In genomic region chr10:121911421-121911697, GRCh38 we compare ENCODE assay signal across 26 cellular contexts. TPM values are rescaled to one million over a fixed set of nuclear protein-coding genes. Genes with fewer than 3 reads are reported as not detected.
A peak's percentile ranks its signal among the peaks of the same experiment; 100 is the strongest.
DNase-seq lines count a peak whose midpoint lies in the region; ATAC-seq, FAIRE-seq and TF ChIP-seq lines count a peak whose summit lies in the region.
"Had no signal": no experiment of that assay in that cellular context is flagged by ENCODE, and none has a peak within 500 bp of the region (broad histone marks: within the 10 kb centered on the region; RNA-seq: fewer than 3 reads in every experiment).

No MANE protein-coding gene starts in this region.

- no peak for DNase-seq in activated T-cell treated with anti-CD3 and anti-CD28 coated beads, Interleukin-2, amount 50 U/mL, for 72 hours
- no peak for DNase-seq in activated T-cell treated with anti-CD3 and anti-CD28 coated beads, Interleukin-2, amount 50 U/mL, for 1 hour
- DNase-seq in GM12878 (ENCODE audit: low read depth, low spot score), result no peak
- DNase-seq in right cardiac atrium, result no peak
- DNase-seq in type B pancreatic cell (ENCODE audit: extremely low spot score, unreplicated experiment), result peak; percentile 13
- no peak for DNase-seq in left lung
- no peak for DNase-seq in LoVo (ENCODE audit: low spot score)
- DNase-seq: activated CD4-positive, alpha-beta memory T cell treated with anti-CD3 and anti-CD28 coated beads for 36 hours; activated CD8-positive, alpha-beta memory T cell treated with anti-CD3 and anti-CD28 coated beads, Interleukin-2, amount 50 U/mL, for 4 hours; activated effector memory CD4-positive, alpha-beta T cell treated with anti-CD3 and anti-CD28 coated beads, Interleukin-2, amount 50 U/mL, for 16 hours; activated naive CD8-positive, alpha-beta T cell treated with anti-CD3 and anti-CD28 coated beads, Interleukin-2, amount 10 ng/mL, durations not matched to agents 7 days and 5 days; DMS153; glutamatergic neuron; H9; NCI-H1417; NCI-H2081 treated with DMSO at 0.1 percent for 48 hours; NCI-H446 treated with DMSO at 0.1 percent for 48 hours; posterior cingulate gyrus; stimulated activated CD4-positive, alpha-beta T cell treated with anti-CD3 and anti-CD28 coated beads, Interleukin-4, amount 100 ng/mL, for 4 hours; stimulated activated naive CD4-positive, alpha-beta T cell; T-helper 17 cell had no signal

- peaks cover 4 to 6% of the 10 kb centered on the region in 2 donors for H3K36me3 Mint-ChIP-seq in activated T-cell treated with anti-CD3 and anti-CD28 coated beads, Interleukin-2, amount 50 U/mL, for 72 hours (ENCODE audit: insufficient read depth in 2 of 2)
- peaks cover 25% of the 10 kb centered on the region for H3K36me3 Mint-ChIP-seq in type B pancreatic cell

- H3K9me3 ChIP-seq in GM12878 (replicated peaks; ENCODE audit: control insufficient read depth, insufficient read depth, low read length) (no peaks in the 10 kb centered on the region), right cardiac atrium (ENCODE audit: control insufficient read depth, low read length) (no peaks in the 10 kb centered on the region), left lung (no peaks in the 10 kb centered on the region)
- H3K9me3 ChIP-seq: thoracic aorta had no signal

- CTCF ChIA-PET in GM12878 (lab: Yijun Ruan, JAX), result interaction anchor here (0.6 to 1.9 kb wide), 3 partner anchors 11 to 25 kb away, joined by 3 to 8 read pairs (median 3); no protein-coding TSS in a partner anchor

- H3K4me3 ChIP-seq in GM12878, result no peak overlapping the region
- H3K4me3 ChIP-seq in right cardiac atrium (ENCODE audit: low read length), result no peak overlapping the region
- no peak overlapping the region for H3K4me3 ChIP-seq in left lung
- H3K4me3 ChIP-seq: thoracic aorta had no signal

- no peak for TF ChIP-seq RAD21 in GM12878 (IDR thresholded peaks at IDR 0.05; ENCODE audit: insufficient read depth, low read depth, low read length)

- no peak for TF ChIP-seq CTCF in GM12878 (IDR thresholded peaks at IDR 0.05 in 2 of 3, conservative IDR thresholded peaks at IDR 0.05 in 1 of 3; ENCODE audit: control insufficient read depth in 2 of 3, extremely low read depth in 1 of 3, insufficient read depth in 1 of 3, low read depth in 3 of 3, low read length in 3 of 3)
- no peak for TF ChIP-seq CTCF in type B pancreatic cell (conservative IDR thresholded peaks at IDR 0.05)
- no peak for TF ChIP-seq CTCF in left lung (IDR thresholded peaks at IDR 0.05)

- ATAC-seq in activated T-cell treated with anti-CD3 and anti-CD28 coated beads, Interleukin-2, amount 50 U/mL, for 72 hours (replicated peaks in 1 of 2), result peak; percentile 24 to 38
- ATAC-seq in GM12878, result peak; percentile 47
- peak in 1 of 2 donors; percentile 54 for ATAC-seq in right cardiac atrium
- ATAC-seq in GM18861 (IDR thresholded peaks at IDR 0.05; ENCODE audit: unreplicated experiment), result no peak
- ATAC-seq in left lung, result no peak
- ATAC-seq: sciatic nerve, SK-N-SH treated with all-trans-retinoic acid at 6 μM for 48 hours, T-helper 17 cell had no signal

- H3K4me1 ChIP-seq in GM12878 (ENCODE audit: control insufficient read depth, insufficient read depth, low read length) (no peaks in the 10 kb centered on the region), right cardiac atrium (ENCODE audit: control insufficient read depth, insufficient read depth, low read length) (no peaks in the 10 kb centered on the region), left lung (no peaks in the 10 kb centered on the region)

- no peak for FAIRE-seq in GM12878 (lab: Jason Lieb, UNC)

- peaks cover 0 to 1% of the 10 kb centered on the region in 2 experiments; a peak in 1 of 4 replicates for H3K36me3 ChIP-seq in GM12878 (ENCODE audit: control insufficient read depth in 2 of 2, insufficient read depth in 2 of 2, low read length in 1 of 2)
- peaks cover 0 to 75% of the 10 kb centered on the region in 2 donors for H3K36me3 ChIP-seq in left lung

- H3K9ac ChIP-seq in GM12878 (ENCODE audit: control insufficient read depth, insufficient read depth, low read length), result no peak overlapping the region
- H3K9ac ChIP-seq: KMS-11 had no signal

- no peak for TF ChIP-seq EP300 in GM12878 (IDR thresholded peaks at IDR 0.05; ENCODE audit: borderline replicate concordance in 1 of 2, control insufficient read depth in 1 of 2, low read depth in 2 of 2, low read length in 2 of 2)

- BruUV-seq in GM12878 (replicated peaks; lab: Mats Ljungman, UMichigan), result no TSS peak

- POLR2A ChIA-PET in GM12878 (lab: Charles Lee), result no interaction called here

- H3K27me3 ChIP-seq in GM12878 (replicated peaks in 1 of 2; ENCODE audit: control insufficient read depth in 2 of 2, insufficient read depth in 2 of 2, low read length in 1 of 2), result no peaks in the 10 kb centered on the region
- no peaks in the 10 kb centered on the region for H3K27me3 ChIP-seq in right cardiac atrium (ENCODE audit: control insufficient read depth, insufficient read depth)
- no peaks in the 10 kb centered on the region for H3K27me3 ChIP-seq in left lung

- intact Hi-C loops in GM12878 (cut with micrococcal nuclease; ENCODE audit: unreplicated experiment), result no loop called here
- intact Hi-C loops in right cardiac atrium (cut with DNase I), result no loop called here
- intact Hi-C loops in left lung (cut with DNase I), result no loop called here

- H3K4me1 Mint-ChIP-seq in activated T-cell treated with anti-CD3 and anti-CD28 coated beads, Interleukin-2, amount 50 U/mL, for 72 hours (ENCODE audit: low read depth), result peaks cover 10% of the 10 kb centered on the region
- H3K4me1 Mint-ChIP-seq in type B pancreatic cell (ENCODE audit: unreplicated experiment), result no peaks in the 10 kb centered on the region
- H3K4me1 Mint-ChIP-seq: H9 had no signal

- no peaks in the 10 kb centered on the region for H3K27me3 Mint-ChIP-seq in activated T-cell treated with anti-CD3 and anti-CD28 coated beads, Interleukin-2, amount 50 U/mL, for 72 hours (ENCODE audit: low read depth)
- no peaks in the 10 kb centered on the region for H3K27me3 Mint-ChIP-seq in type B pancreatic cell
- H3K27me3 Mint-ChIP-seq: activated CD4-positive, alpha-beta memory T cell treated with anti-CD3 and anti-CD28 coated beads for 36 hours; activated naive CD8-positive, alpha-beta T cell treated with anti-CD3 and anti-CD28 coated beads, Interleukin-2, amount 10 ng/mL, durations not matched to agents 7 days and 5 days; T-helper 17 cell had no signal

- H3K4me2 ChIP-seq in GM12878 (ENCODE audit: control insufficient read depth, insufficient read depth), result no peak overlapping the region
- H3K4me2 ChIP-seq: KMS-11 had no signal

- RAD21 ChIA-PET in GM12878 (lab: Charles Lee; ENCODE audit: unreplicated experiment), result interaction anchor here (0.5 kb wide), 1 partner anchor 18 kb away, joined by 3 read pairs; no protein-coding TSS in a partner anchor

- H4K20me1 ChIP-seq in GM12878 (ENCODE audit: control insufficient read depth, insufficient read depth), result no peaks in the 10 kb centered on the region

- H3K9me3 Mint-ChIP-seq in activated T-cell treated with anti-CD3 and anti-CD28 coated beads, Interleukin-2, amount 50 U/mL, for 72 hours, result no peaks in the 10 kb centered on the region
- no peaks in the 10 kb centered on the region for H3K9me3 Mint-ChIP-seq in type B pancreatic cell
- H3K9me3 Mint-ChIP-seq: activated CD4-positive, alpha-beta memory T cell treated with anti-CD3 and anti-CD28 coated beads for 36 hours; activated naive CD8-positive, alpha-beta T cell treated with anti-CD3 and anti-CD28 coated beads, Interleukin-2, amount 10 ng/mL, durations not matched to agents 7 days and 5 days; H9 had no signal

- SMC1A ChIA-PET in GM12878 (lab: Charles Lee; ENCODE audit: uncharacterized antibody, unreplicated experiment), result interaction anchor here (1.1 kb wide), 1 partner anchor 11 kb away, joined by 3 read pairs; no protein-coding TSS in a partner anchor

- 50% methylated on average over 2 of the region's 2 CpGs for WGBS in GM12878 (ENCODE audit: insufficient coverage, insufficient replicate concordance, low lambda C conversion rate, missing lambda C conversion rate)
- WGBS in right cardiac atrium, result 76% methylated on average over 2 of the region's 2 CpGs

- H3K27ac ChIP-seq in GM12878 (ENCODE audit: control insufficient read depth, insufficient read depth), result peak overlapping the region; percentile 41; the same call in 1 of the 2 replicates
- peak overlapping the region; percentile 50 for H3K27ac ChIP-seq in right cardiac atrium (ENCODE audit: low read length)
- no peak overlapping the region for H3K27ac ChIP-seq in left lung
- H3K27ac ChIP-seq: thoracic aorta had no signal

- in situ Hi-C loops in GM12878 (cut with MboI), result no loop called here

- no peaks in the 10 kb centered on the region; the same call in 1 of the 2 replicates for H3K79me2 ChIP-seq in GM12878 (ENCODE audit: control insufficient read depth, insufficient read depth, low read length)

- no peak overlapping the region for H3K4me3 Mint-ChIP-seq in activated T-cell treated with anti-CD3 and anti-CD28 coated beads, Interleukin-2, amount 50 U/mL, for 72 hours
- H3K4me3 Mint-ChIP-seq in type B pancreatic cell, result no peak overlapping the region
- H3K4me3 Mint-ChIP-seq: activated CD4-positive, alpha-beta memory T cell treated with anti-CD3 and anti-CD28 coated beads for 36 hours; activated naive CD8-positive, alpha-beta T cell treated with anti-CD3 and anti-CD28 coated beads, Interleukin-2, amount 10 ng/mL, durations not matched to agents 7 days and 5 days; H9; T-helper 17 cell had no signal

- H2AFZ ChIP-seq in GM12878 (ENCODE audit: control insufficient read depth, low read depth, low read length), result no peak overlapping the region

- no peak for TF ChIP-seq POLR2A in GM12878 (IDR thresholded peaks at IDR 0.05; ENCODE audit: low read depth, low read length)

- no peak overlapping the region for H3K27ac Mint-ChIP-seq in activated T-cell treated with anti-CD3 and anti-CD28 coated beads, Interleukin-2, amount 50 U/mL, for 72 hours
- H3K27ac Mint-ChIP-seq in type B pancreatic cell, result no peak overlapping the region
- H3K27ac Mint-ChIP-seq: activated naive CD8-positive, alpha-beta T cell treated with anti-CD3 and anti-CD28 coated beads, Interleukin-2, amount 10 ng/mL, durations not matched to agents 7 days and 5 days; T-helper 17 cell had no signal

RNA-seq across cellular contexts. Expression of gene ATE1, which starts 16.5 kb away (rescaled TPM):
- 10 to 100 TPM; 25.5 to 26.6 TPM for total RNA-seq in activated T-cell treated with anti-CD3 and anti-CD28 coated beads, Interleukin-2, amount 50 U/mL, for 72 hours
- total RNA-seq in GM12878 (2013; cell fraction: nucleolus; rRNA removed), result 61.3 and 62.2 TPM in 2 replicates
- total RNA-seq in GM12878 (2014; rRNA removed), result 13.9 and 15.9 TPM in 2 replicates
- total RNA-seq in GM12878 (2014; rRNA removed; fragmentation: Illumina TruSeq; extraction: Trizol), result 16.4 and 17.8 TPM in 2 replicates
- 16.5 and 22.7 TPM in 2 replicates for total RNA-seq in GM12878 (2021)
- 5.1 TPM for polyA plus RNA-seq in GM12878 (2011; ENCODE audit: low read depth)
- 19.6 and 23.4 TPM in 2 replicates for polyA plus RNA-seq in GM12878 (2011; rRNA removed)
- polyA plus RNA-seq in GM12878 (2011; cell fraction: cytosol; rRNA removed), result 9.2 and 12.2 TPM in 2 replicates
- 12.4 and 13.6 TPM in 2 replicates for polyA plus RNA-seq in GM12878 (2011; cell fraction: nucleus; rRNA removed)
- 6.0 and 7.2 TPM in 2 replicates for polyA plus RNA-seq in GM12878 (2012)
- 13.9 and 15.6 TPM in 2 replicates for polyA plus RNA-seq in GM12878 (2014; fragmentation: Illumina TruSeq; extraction: Trizol)
- 1 to 10 TPM; 4.3 to 5.3 TPM for polyA plus RNA-seq in GM12878 (2014; fragmentation: Nextera tagmentation; extraction: Ambion mirVana)
- 8.9 and 9.0 TPM in 2 replicates for polyA plus RNA-seq in GM12878 (2014; rRNA removed)
- polyA plus RNA-seq in GM12878 (2016; fragmentation: Nextera tagmentation; extraction: Ambion mirVana), result 10 to 100 TPM; 18.0 to 20.9 TPM
- 31.6 and 32.9 TPM in 2 replicates for polyA minus RNA-seq in GM12878 (2011; rRNA and poly(A)+ RNA removed)
- polyA minus RNA-seq in GM12878 (2011; cell fraction: cytosol; rRNA and poly(A)+ RNA removed), result 11.9 and 15.3 TPM in 2 replicates
- polyA minus RNA-seq in GM12878 (2011; cell fraction: nucleus; rRNA and poly(A)+ RNA removed), result 15.4 and 17.1 TPM in 2 replicates
- 10 to 100 TPM; 47.7 to 55.8 (median 48.7) TPM for total RNA-seq in right cardiac atrium
- 15.1 TPM for polyA plus RNA-seq in right cardiac atrium
- total RNA-seq in type B pancreatic cell (ENCODE audit: low replicate concordance), result 23.5 and 35.4 TPM in 2 replicates
- total RNA-seq in left lung, result 10 to 100 TPM; 24.5 to 27.3 TPM

Comparison
In these comparisons a context has a peak if more than half of its experiments do, and no peak if none do; other contexts are left out.
1. ATAC-seq: peak in activated T-cell treated with anti-CD3 and anti-CD28 coated beads, Interleukin-2, amount 50 U/mL, for 72 hours (2 of 2) and GM12878 (single experiment); none in GM18861 (single experiment) and left lung (single experiment).
2. H3K27ac ChIP-seq: peak in GM12878 (single experiment) and right cardiac atrium (single experiment); none in left lung (0 of 2).